ENCODE assay signal across 1 cellular context in genomic region chr16:88706965-88707871, GRCh38.
TF ChIP-seq lines count a peak whose summit lies in the region.

No MANE protein-coding gene starts in this region.

TF ChIP-seq in HepG2, 621 proteins besides CTCF, POLR2A, EP300 and RAD21:
- TF ChIP-seq BATF2 (CRISPR knock-in tag; IDR thresholded peaks at IDR 0.05) (peak; percentile 40; the same call in 1 of the 2 replicates), ZNF788 (CRISPR knock-in tag; IDR thresholded peaks at IDR 0.05; ENCODE audit: borderline replicate concordance) (peak; percentile 12; the same call in 1 of the 2 replicates), NFKB2 (CRISPR knock-in tag; IDR thresholded peaks at IDR 0.05; ENCODE audit: borderline replicate concordance) (0 out of 2 replicates have a peak, but pooled peaks have one; percentile 15), ETS1 (CRISPR knock-in tag; IDR thresholded peaks at IDR 0.05) (no peak)
TF ChIP-seq in HepG2: peak in this region for 3.
